ENCODE assay signal across 26 cellular contexts in genomic region chr1:229279242-229279641, GRCh38.
"Had no signal": no experiment of that assay in that cellular context is flagged by ENCODE, and none has a peak within 500 bp of the region (broad histone marks: within the 10 kb centered on the region; RNA-seq: fewer than 3 reads in every experiment).

No MANE protein-coding gene starts in this region.

- H3K9me3 Mint-ChIP-seq: activated naive CD4-positive, alpha-beta T cell treated with anti-CD3 and anti-CD28 coated beads, Interleukin-2, amount 50 U/mL, for 24 hours; WTC11 had no signal

- H3K36me3 ChIP-seq: ascending aorta, SJSA1 had no signal

- H3K4me3 ChIP-seq: ascending aorta, body of pancreas, SJSA1 had no signal

- H3K27me3 Mint-ChIP-seq: activated naive CD4-positive, alpha-beta T cell treated with anti-CD3 and anti-CD28 coated beads, Interleukin-2, amount 50 U/mL, for 24 hours had no signal

- H3K9me3 ChIP-seq: ascending aorta, body of pancreas, SJSA1 had no signal

- H3K36me3 Mint-ChIP-seq: WTC11 had no signal

- H3K27ac Mint-ChIP-seq: activated CD8-positive, alpha-beta T cell treated with anti-CD3 and anti-CD28 coated beads, Interleukin-2, amount 10 ng/mL, durations not matched to agents 7 days and 5 days; activated naive CD4-positive, alpha-beta T cell treated with anti-CD3 and anti-CD28 coated beads, Interleukin-2, amount 50 U/mL, for 24 hours; T-helper 1 cell treated with Interleukin-12 subunit alpha and Interleukin-12 subunit beta and Interleukin-4 antibody, amounts not matched to agents 30 μg/mL and 1 μg/mL, for 36 hours; WTC11 had no signal

- DNase-seq: activated CD4-positive, alpha-beta T cell treated with anti-CD3 and anti-CD28 coated beads for 48 hours; activated CD4-positive, alpha-beta T cell treated with anti-CD3 and anti-CD28 coated beads, Interleukin-2, amount 50 U/mL, for 4 hours; activated CD4-positive, CD25-positive, alpha-beta regulatory T cell treated with anti-CD3 and anti-CD28 coated beads, Interleukin-2, amount 50 U/mL, for 72 hours; activated CD8-positive, alpha-beta memory T cell treated with anti-CD3 and anti-CD28 coated beads, Interleukin-2, amount 50 U/mL, for 48 hours; activated CD8-positive, alpha-beta T cell treated with anti-CD3 and anti-CD28 coated beads, Interleukin-2, amount 10 ng/mL, durations not matched to agents 7 days and 5 days; activated effector memory CD4-positive, alpha-beta T cell treated with Interleukin-2 at 50 U/mL for 16 hours; activated naive CD4-positive, alpha-beta T cell; activated T-cell treated with anti-CD3 and anti-CD28 coated beads, Interleukin-2, amount 50 U/mL, for 1 hour; amniotic stem cell; body of pancreas; central memory CD4-positive, alpha-beta T cell; MM.1S; NCI-H1105; NCI-H1436; NCI-H1694 treated with DMSO at 0.1 percent for 48 hours; NCI-H2029 treated with DMSO at 0.1 percent for 48 hours; NCI-H446; NCI-H524; SHP77; SW 1271 had no signal

- H3K9ac ChIP-seq: KMS-11 had no signal

- H3K4me3 Mint-ChIP-seq: activated CD8-positive, alpha-beta T cell treated with anti-CD3 and anti-CD28 coated beads, Interleukin-2, amount 10 ng/mL, durations not matched to agents 7 days and 5 days; activated naive CD4-positive, alpha-beta T cell treated with anti-CD3 and anti-CD28 coated beads, Interleukin-2, amount 50 U/mL, for 24 hours; T-helper 1 cell treated with Interleukin-12 subunit alpha and Interleukin-12 subunit beta and Interleukin-4 antibody, amounts not matched to agents 30 μg/mL and 1 μg/mL, for 36 hours; WTC11 had no signal

- H3K27ac ChIP-seq: ascending aorta, KMS-11, SJSA1 had no signal

- ATAC-seq: activated CD8-positive, alpha-beta T cell treated with anti-CD3 and anti-CD28 coated beads, Interleukin-2, amount 10 ng/mL, durations not matched to agents 7 days and 5 days; body of pancreas; WTC11 had no signal

- H3K27me3 ChIP-seq: ascending aorta, body of pancreas, SJSA1 had no signal
